ENCODE assay signal across 1 cellular context in the genomic region with DNA sequence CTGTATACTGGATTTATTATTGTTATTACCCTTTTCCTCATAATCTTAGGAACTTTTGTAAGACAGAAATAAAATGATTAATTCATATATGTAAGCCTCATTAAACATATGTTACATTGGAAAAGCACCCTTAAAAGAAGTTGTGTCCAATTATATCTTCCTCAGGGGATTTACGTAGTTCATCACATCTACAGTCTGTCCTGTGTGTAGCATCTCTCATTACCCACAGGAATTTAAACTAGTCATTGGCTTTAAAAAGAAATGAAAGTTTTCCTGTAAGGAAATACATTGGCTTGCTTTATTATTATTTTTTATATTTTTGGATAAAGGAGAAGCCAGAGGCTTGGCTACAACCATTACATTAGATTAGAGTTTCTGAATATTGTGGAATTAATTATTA.
TF ChIP-seq lines count a peak whose summit lies in the region.

No MANE protein-coding gene starts in this region.

TF ChIP-seq in IMR-90, 13 proteins besides CTCF, POLR2A, EP300 and RAD21:
- TF ChIP-seq NFE2L2 (IDR thresholded peaks at IDR 0.05; ENCODE audit: low read depth, low read length) (no peak), SMC3 (IDR thresholded peaks at IDR 0.05; ENCODE audit: low read depth, low read length) (no peak), RCOR1 (IDR thresholded peaks at IDR 0.05; ENCODE audit: insufficient replicate concordance, low read length) (no peak), FOS (IDR thresholded peaks at IDR 0.05; ENCODE audit: low read depth, low read length) (no peak), CHD1 (IDR thresholded peaks at IDR 0.05; ENCODE audit: low read depth, low read length) (no peak), MAZ (IDR thresholded peaks at IDR 0.05; ENCODE audit: borderline replicate concordance, low read depth, low read length) (no peak), BHLHE40 (IDR thresholded peaks at IDR 0.05; ENCODE audit: low read depth, low read length) (no peak), MAFK (IDR thresholded peaks at IDR 0.05; ENCODE audit: low read depth, low read length) (no peak), CEBPB (IDR thresholded peaks at IDR 0.05; ENCODE audit: low read depth, low read length) (no peak), RFX5 (IDR thresholded peaks at IDR 0.05; ENCODE audit: low read depth, low read length) (no peak), MXI1 (IDR thresholded peaks at IDR 0.05; ENCODE audit: borderline replicate concordance, low read depth, low read length) (no peak)
- TF ChIP-seq, protein P1, sequence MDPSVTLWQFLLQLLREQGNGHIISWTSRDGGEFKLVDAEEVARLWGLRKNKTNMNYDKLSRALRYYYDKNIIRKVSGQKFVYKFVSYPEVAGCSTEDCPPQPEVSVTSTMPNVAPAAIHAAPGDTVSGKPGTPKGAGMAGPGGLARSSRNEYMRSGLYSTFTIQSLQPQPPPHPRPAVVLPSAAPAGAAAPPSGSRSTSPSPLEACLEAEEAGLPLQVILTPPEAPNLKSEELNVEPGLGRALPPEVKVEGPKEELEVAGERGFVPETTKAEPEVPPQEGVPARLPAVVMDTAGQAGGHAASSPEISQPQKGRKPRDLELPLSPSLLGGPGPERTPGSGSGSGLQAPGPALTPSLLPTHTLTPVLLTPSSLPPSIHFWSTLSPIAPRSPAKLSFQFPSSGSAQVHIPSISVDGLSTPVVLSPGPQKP (IDR thresholded peaks at IDR 0.05; ENCODE audit: borderline replicate concordance, low read depth, low read length) = no peak
- TF ChIP-seq, protein P2, sequence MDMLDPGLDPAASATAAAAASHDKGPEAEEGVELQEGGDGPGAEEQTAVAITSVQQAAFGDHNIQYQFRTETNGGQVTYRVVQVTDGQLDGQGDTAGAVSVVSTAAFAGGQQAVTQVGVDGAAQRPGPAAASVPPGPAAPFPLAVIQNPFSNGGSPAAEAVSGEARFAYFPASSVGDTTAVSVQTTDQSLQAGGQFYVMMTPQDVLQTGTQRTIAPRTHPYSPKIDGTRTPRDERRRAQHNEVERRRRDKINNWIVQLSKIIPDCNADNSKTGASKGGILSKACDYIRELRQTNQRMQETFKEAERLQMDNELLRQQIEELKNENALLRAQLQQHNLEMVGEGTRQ (IDR thresholded peaks at IDR 0.05; ENCODE audit: low read depth, low read length) = no peak
